ENCODE assay signal across 27 cellular contexts in genomic region chr6:164700497-164700896, GRCh38.
"Had no signal": no experiment of that assay in that cellular context is flagged by ENCODE, and none has a peak within 500 bp of the region (broad histone marks: within the 10 kb centered on the region; RNA-seq: fewer than 3 reads in every experiment).

No MANE protein-coding gene starts in this region.

- H3K9me3 ChIP-seq: colonic mucosa, esophagus muscularis mucosa, esophagus squamous epithelium, gastrocnemius medialis, gastroesophageal sphincter had no signal

- ATAC-seq: effector memory CD8-positive, alpha-beta T cell; esophagus mucosa; foreskin keratinocyte; gastrocnemius medialis; gastroesophageal sphincter; heart left ventricle; heart right ventricle had no signal

- H3K4me3 ChIP-seq: colonic mucosa, coronary artery, dorsolateral prefrontal cortex, esophagus muscularis mucosa, esophagus squamous epithelium, gastrocnemius medialis, gastroesophageal sphincter, heart left ventricle, heart right ventricle had no signal

- H3K27ac ChIP-seq: colonic mucosa, coronary artery, dorsolateral prefrontal cortex, epithelial cell of prostate, esophagus muscularis mucosa, esophagus squamous epithelium, foreskin keratinocyte, gastrocnemius medialis, gastroesophageal sphincter, heart left ventricle, heart right ventricle had no signal

- DNase-seq: colonic mucosa; cortex of kidney; dermis blood vessel endothelial cell; dorsolateral prefrontal cortex; effector CD4-positive, alpha-beta T cell; effector CD8-positive, alpha-beta T cell; effector memory CD4-positive, alpha-beta T cell; effector memory CD8-positive, alpha-beta T cell; endodermal cell; erythroblast; esophagus squamous epithelium; foreskin fibroblast; foreskin keratinocyte; foreskin melanocyte; gastrocnemius medialis; glutamatergic neuron; head of caudate nucleus; heart left ventricle; heart right ventricle had no signal

- H3K27me3 ChIP-seq: colonic mucosa, dorsolateral prefrontal cortex, esophagus muscularis mucosa, esophagus squamous epithelium, foreskin keratinocyte, gastrocnemius medialis, gastroesophageal sphincter, heart left ventricle, heart right ventricle had no signal

- H3K4me1 ChIP-seq: colonic mucosa, esophagus muscularis mucosa, esophagus squamous epithelium, foreskin keratinocyte, gastrocnemius medialis, gastroesophageal sphincter had no signal

- H3K36me3 ChIP-seq: colonic mucosa, esophagus muscularis mucosa, esophagus squamous epithelium, gastrocnemius medialis, gastroesophageal sphincter, heart left ventricle, heart right ventricle had no signal

- FAIRE-seq: colon, endometrium, endothelial cell of umbilical vein had no signal
